8 cellular contexts compared by ENCODE assay signal in genomic region chr10:115129752-115130151, GRCh38.
DNase-seq lines count a peak whose midpoint lies in the region; ATAC-seq, FAIRE-seq and TF ChIP-seq lines count a peak whose summit lies in the region.

No MANE protein-coding gene starts in this region.

- CTCF ChIA-PET in HEK293T (lab: Yijun Ruan, JAX) = interaction anchor here (1.0 to 1.1 kb wide), 2 partner anchors 250 to 253 kb away, joined by 4 to 18 read pairs; no protein-coding TSS in a partner anchor

- ATAC-seq in SK-N-SH treated with all-trans-retinoic acid at 6 μM for 48 hours (peak; percentile 54; the same call in 2 of the 3 replicates), GM21360 (IDR thresholded peaks at IDR 0.05; ENCODE audit: unreplicated experiment) (no peak)

- DNase-seq in DMS153 (lab: John Stamatoyannopoulos, UW) = peak; percentile 23
- no peak for DNase-seq in HEK293T (ENCODE audit: extremely low spot score)
- no peak for DNase-seq in T-helper 9 cell
- no peak for DNase-seq in NK-92 treated with Interleukin-12 subunit alpha and Interleukin-12 subunit beta, amount 100 ng/mL, for 24 hours (lab: John Stamatoyannopoulos, UW)
- DNase-seq in HTR-8/SVneo (ENCODE audit: insufficient read length, low spot score) = no peak

- peak; percentile 99 for FAIRE-seq in islet of Langerhans (lab: Jason Lieb, UNC)
- FAIRE-seq in HTR-8/SVneo (lab: Jason Lieb, UNC) = no peak

- POLR2A ChIA-PET in HEK293T (lab: Yijun Ruan, JAX) = no interaction called here

TF ChIP-seq in HEK293T, 16 proteins besides CTCF, POLR2A, EP300 and RAD21:
- TF ChIP-seq NFRKB (IDR thresholded peaks at IDR 0.05) (no peak), ZNF384 (IDR thresholded peaks at IDR 0.05) (no peak), PKNOX1 (IDR thresholded peaks at IDR 0.05) (peak; percentile 33), FOXK2 (IDR thresholded peaks at IDR 0.05) (no peak)

TF ChIP-seq in SK-N-SH treated with all-trans-retinoic acid at 6 μM for 48 hours, 23 proteins besides CTCF, POLR2A, EP300 and RAD21:
- TF ChIP-seq ESRRG (CRISPR knock-in tag; IDR thresholded peaks at IDR 0.05) (no peak), ISL1 (CRISPR knock-in tag; IDR thresholded peaks at IDR 0.05) (no peak), RARB (CRISPR knock-in tag; IDR thresholded peaks at IDR 0.05) (no peak), SNAI2 (CRISPR knock-in tag; IDR thresholded peaks at IDR 0.05) (no peak), ZNF70 (CRISPR knock-in tag; IDR thresholded peaks at IDR 0.05) (no peak), ZFP3 (CRISPR knock-in tag; IDR thresholded peaks at IDR 0.05) (no peak), ZNF8 (CRISPR knock-in tag; IDR thresholded peaks at IDR 0.05) (no peak), ZFP30 (CRISPR knock-in tag; IDR thresholded peaks at IDR 0.05) (no peak), OSR1 (CRISPR knock-in tag; IDR thresholded peaks at IDR 0.05) (no peak), CREB5 (CRISPR knock-in tag; IDR thresholded peaks at IDR 0.05; ENCODE audit: low read depth) (no peak), ZNF565 (CRISPR knock-in tag; conservative IDR thresholded peaks at IDR 0.05; ENCODE audit: low read depth) (no peak)
